In genomic region chr7:20407585-20408466, GRCh38 we compare ENCODE assay signal across 8 cellular contexts.
DNase-seq lines count a peak whose midpoint lies in the region; ATAC-seq, FAIRE-seq and TF ChIP-seq lines count a peak whose summit lies in the region.

No MANE protein-coding gene starts in this region.

- intact Hi-C loops in pancreas (cut with DNase I) = no loop called here

- no peaks in the 10 kb centered on the region for H3K27me3 ChIP-seq in pancreas

- peak overlapping the region; percentile 23 to 56 (median 44) for H3K27ac ChIP-seq in pancreas

- TF ChIP-seq CTCF in pancreas (IDR thresholded peaks at IDR 0.05) = no peak

- 10 to 13% methylated on average over 5 of the region's 5 CpGs for WGBS in pancreas, 2 donors

- H3K4me3 ChIP-seq in pancreas = no peak overlapping the region

- H3K36me3 ChIP-seq in pancreas = peaks cover 0 to 5% (median 0%) of the 10 kb centered on the region in 3 donors

- peaks cover 28 to 42% (median 35%) of the 10 kb centered on the region in 3 donors for H3K4me1 ChIP-seq in pancreas

- H3K9me3 ChIP-seq in pancreas = no peaks in the 10 kb centered on the region

- FAIRE-seq in pancreas (lab: Jason Lieb, UNC) = no peak

- DNase-seq in EL = peak; percentile 62
- peak; percentile 81 to 92 for DNase-seq in NCI-H446 (lab: John Stamatoyannopoulos, UW)
- DNase-seq in pancreas = peak in 4 of 6 donors; percentile 38 to 53 (median 44)
- DNase-seq in GM19238 (ENCODE audit: insufficient read length, low spot score) = no peak

- peak; percentile 89 for ATAC-seq in esophagus mucosa
- peak; percentile 65 to 77 (median 76) for ATAC-seq in pancreas
- no peak for ATAC-seq in HG03135 (IDR thresholded peaks at IDR 0.05; ENCODE audit: unreplicated experiment)
- ATAC-seq in HG03159 (IDR thresholded peaks at IDR 0.05; ENCODE audit: unreplicated experiment) = no peak
- no peak for ATAC-seq in GM19324 (IDR thresholded peaks at IDR 0.05; ENCODE audit: low FRiP score, unreplicated experiment)

Comparison
In these comparisons a context has a peak if more than half of its experiments do, and no peak if none do; other contexts are left out.
1. ATAC-seq: peak in esophagus mucosa (single experiment) and pancreas (4 of 4); none in HG03135 (single experiment), HG03159 (single experiment) and GM19324 (single experiment).